16 cellular contexts compared by ENCODE assay signal in genomic region chr12:95607642-95608041, GRCh38. TPM values are rescaled to one million over a fixed set of nuclear protein-coding genes. Genes with fewer than 3 reads are reported as not detected.
DNase-seq lines count a peak whose midpoint lies in the region; ATAC-seq, FAIRE-seq and TF ChIP-seq lines count a peak whose summit lies in the region.
"Had no signal": no experiment of that assay in that cellular context is flagged by ENCODE, and none has a peak within 500 bp of the region (broad histone marks: within the 10 kb centered on the region; RNA-seq: fewer than 3 reads in every experiment).

No MANE protein-coding gene starts in this region.

- CTCF ChIA-PET in GM10248 (lab: Yijun Ruan, JAX): no interaction called here
- CTCF ChIA-PET in activated CD8-positive, alpha-beta T cell treated with anti-CD3 and anti-CD28 coated beads for 36 hours (lab: Charles Lee): no interaction called here

- H2BK5ac ChIP-seq in mesendoderm (ENCODE audit: low read length): no peak overlapping the region

- no peak overlapping the region for H3K4me3 Mint-ChIP-seq in GM23338
- no peak overlapping the region for H3K4me3 Mint-ChIP-seq in astrocyte (ENCODE audit: unreplicated experiment)
- H3K4me3 Mint-ChIP-seq in activated CD8-positive, alpha-beta T cell treated with anti-CD3 and anti-CD28 coated beads for 36 hours: no peak overlapping the region
- H3K4me3 Mint-ChIP-seq: activated CD4-positive, alpha-beta T cell treated with anti-CD3 and anti-CD28 coated beads, Interleukin-2, amount 10 ng/mL, durations not matched to agents 24 days and 14 days; activated T-cell treated with anti-CD3 and anti-CD28 coated beads, Interleukin-2, amount 50 U/mL, for 4 hours; HFFc6; memory B cell had no signal

- intact Hi-C loops in activated CD8-positive, alpha-beta T cell treated with anti-CD3 and anti-CD28 coated beads for 36 hours (cut with micrococcal nuclease): no loop called here

- no peaks in the 10 kb centered on the region for H3K27me3 ChIP-seq in GM23338 (ENCODE audit: insufficient read depth)
- no peaks in the 10 kb centered on the region for H3K27me3 ChIP-seq in astrocyte (ENCODE audit: insufficient read depth, low read length)
- no peaks in the 10 kb centered on the region for H3K27me3 ChIP-seq in mesendoderm (ENCODE audit: insufficient read depth, low read length, poor library complexity)
- H3K27me3 ChIP-seq in MG63: no peaks in the 10 kb centered on the region
- H3K27me3 ChIP-seq: colonic mucosa, thyroid gland had no signal

- H2BK120ac ChIP-seq in mesendoderm (ENCODE audit: low read depth, low read length): no peak overlapping the region

- no peak overlapping the region for H4K5ac ChIP-seq in mesendoderm (ENCODE audit: low read length)

- H3K9me3 Mint-ChIP-seq in GM23338 (no peaks in the 10 kb centered on the region), astrocyte (ENCODE audit: unreplicated experiment) (no peaks in the 10 kb centered on the region)
- H3K9me3 Mint-ChIP-seq in activated CD8-positive, alpha-beta T cell treated with anti-CD3 and anti-CD28 coated beads for 36 hours: no peaks in the 10 kb centered on the region
- H3K9me3 Mint-ChIP-seq: activated CD4-positive, alpha-beta T cell treated with anti-CD3 and anti-CD28 coated beads, Interleukin-2, amount 10 ng/mL, durations not matched to agents 24 days and 14 days; activated T-cell treated with anti-CD3 and anti-CD28 coated beads, Interleukin-2, amount 50 U/mL, for 4 hours; memory B cell had no signal

- H3K27ac Mint-ChIP-seq in GM23338 (no peak overlapping the region), astrocyte (ENCODE audit: unreplicated experiment) (no peak overlapping the region)
- H3K27ac Mint-ChIP-seq in activated CD8-positive, alpha-beta T cell treated with anti-CD3 and anti-CD28 coated beads for 36 hours: no peak overlapping the region
- H3K27ac Mint-ChIP-seq: activated CD4-positive, alpha-beta T cell treated with anti-CD3 and anti-CD28 coated beads, Interleukin-2, amount 10 ng/mL, durations not matched to agents 24 days and 14 days; memory B cell had no signal

- H3K4ac ChIP-seq in mesendoderm (ENCODE audit: low read depth, low read length): no peak overlapping the region

- no peak overlapping the region for H2BK15ac ChIP-seq in mesendoderm (replicated peaks; ENCODE audit: low read depth)

- TF ChIP-seq CTCF in GM23338 (conservative IDR thresholded peaks at IDR 0.05; ENCODE audit: low read depth in 2 of 2) (no peak), astrocyte (IDR thresholded peaks at IDR 0.05; ENCODE audit: insufficient read depth, low read depth, low read length) (no peak), GM10248 (IDR thresholded peaks at IDR 0.05; ENCODE audit: control extremely low read depth, extremely low read depth, low read depth, missing control alignments) (no peak)
- no peak for TF ChIP-seq CTCF in activated CD8-positive, alpha-beta T cell treated with anti-CD3 and anti-CD28 coated beads for 36 hours (IDR thresholded peaks at IDR 0.05)

- H3K27me3 Mint-ChIP-seq in GM23338 (ENCODE audit: insufficient read depth, low read depth, poor library complexity): peaks cover 11% of the 10 kb centered on the region
- no peaks in the 10 kb centered on the region for H3K27me3 Mint-ChIP-seq in astrocyte (ENCODE audit: low read depth, unreplicated experiment)
- H3K27me3 Mint-ChIP-seq in activated CD8-positive, alpha-beta T cell treated with anti-CD3 and anti-CD28 coated beads for 36 hours: no peaks in the 10 kb centered on the region

- no peaks in the 10 kb centered on the region for H3K79me1 ChIP-seq in mesendoderm (ENCODE audit: low read length)

- H3K79me2 ChIP-seq in GM23338 (replicated peaks; ENCODE audit: insufficient read depth) (no peaks in the 10 kb centered on the region), astrocyte (ENCODE audit: insufficient read depth, low read length) (no peaks in the 10 kb centered on the region), mesendoderm (ENCODE audit: control insufficient read depth, insufficient read depth, low read length) (no peaks in the 10 kb centered on the region)

- no peak overlapping the region for H3K18ac ChIP-seq in mesendoderm (ENCODE audit: low read length)

- DNase-seq in GM23338 (ENCODE audit: low spot score) (no peak), NCI-H2029 (lab: John Stamatoyannopoulos, UW) (peak; percentile 78), astrocyte (ENCODE audit: low read depth) (no peak), mesendoderm (no peak), GM10248 (ENCODE audit: extremely low spot score) (no peak), MG63 (no peak)
- DNase-seq in activated CD4-positive, CD25-positive, alpha-beta regulatory T cell treated with anti-CD3 and anti-CD28 coated beads, Interleukin-2, amount 50 U/mL, for 72 hours: no peak
- DNase-seq in activated CD8-positive, alpha-beta T cell treated with anti-CD3 and anti-CD28 coated beads for 36 hours: no peak
- DNase-seq: activated CD4-positive, alpha-beta T cell treated with anti-CD3 and anti-CD28 coated beads, Interleukin-2, amount 10 ng/mL, durations not matched to agents 24 days and 14 days; activated T-cell treated with anti-CD3 and anti-CD28 coated beads, Interleukin-2, amount 50 U/mL, for 4 hours; T-helper 2 cell had no signal

- no peak overlapping the region for H2AK5ac ChIP-seq in mesendoderm (ENCODE audit: low read length)

- POLR2A ChIA-PET in GM10248 (lab: Yijun Ruan, JAX): no interaction called here
- POLR2A ChIA-PET in activated CD8-positive, alpha-beta T cell treated with anti-CD3 and anti-CD28 coated beads for 36 hours (lab: Charles Lee): no interaction called here

- H3K56ac ChIP-seq in mesendoderm (ENCODE audit: low read length): no peak overlapping the region

- no peaks in the 10 kb centered on the region for H3K36me3 ChIP-seq in GM23338 (ENCODE audit: insufficient read depth)
- no peaks in the 10 kb centered on the region for H3K36me3 ChIP-seq in astrocyte (ENCODE audit: insufficient read depth, low read length)
- H3K36me3 ChIP-seq in mesendoderm (ENCODE audit: control insufficient read depth, insufficient read depth, low read length): no peaks in the 10 kb centered on the region
- H3K36me3 ChIP-seq in MG63: no peaks in the 10 kb centered on the region
- H3K36me3 ChIP-seq: colonic mucosa, thyroid gland had no signal

- H3K27ac ChIP-seq in GM23338 (ENCODE audit: low read depth) (peak overlapping the region; percentile 76), astrocyte (ENCODE audit: low read depth, low read length) (peak overlapping the region; percentile 79), mesendoderm (ENCODE audit: low read depth, low read length) (no peak overlapping the region)
- H3K27ac ChIP-seq: colonic mucosa, PC-9 had no signal

- H3K36me3 Mint-ChIP-seq in GM23338 (ENCODE audit: low read depth) (0 out of 3 replicates have a peak, but pooled peaks cover 2% of the 10 kb centered on the region), astrocyte (ENCODE audit: low read depth, unreplicated experiment) (no peaks in the 10 kb centered on the region)
- no peaks in the 10 kb centered on the region for H3K36me3 Mint-ChIP-seq in activated CD8-positive, alpha-beta T cell treated with anti-CD3 and anti-CD28 coated beads for 36 hours (ENCODE audit: low read depth)
- H3K36me3 Mint-ChIP-seq: memory B cell had no signal

- FAIRE-seq in astrocyte (lab: Jason Lieb, UNC): no peak

- H3K9me3 ChIP-seq in astrocyte (ENCODE audit: insufficient read depth, low read depth, low read length): no peaks in the 10 kb centered on the region
- no peaks in the 10 kb centered on the region for H3K9me3 ChIP-seq in MG63
- H3K9me3 ChIP-seq: colonic mucosa, thyroid gland had no signal

- no peak overlapping the region for H2AFZ ChIP-seq in GM23338
- no peak overlapping the region for H2AFZ ChIP-seq in astrocyte (ENCODE audit: low read depth, low read length)
- H2AFZ ChIP-seq: PC-9 had no signal

- H3K4me3 ChIP-seq in GM23338 (peak overlapping the region; percentile 8; the same call in 1 of the 2 replicates), astrocyte (ENCODE audit: insufficient read depth, low read depth, low read length) (no peak overlapping the region), mesendoderm (ENCODE audit: low read length) (no peak overlapping the region), MG63 (no peak overlapping the region)
- H3K4me3 ChIP-seq: colonic mucosa, PC-9, thyroid gland had no signal

- peaks cover 56% of the 10 kb centered on the region for H3K4me1 ChIP-seq in GM23338 (ENCODE audit: insufficient read depth)
- H3K4me1 ChIP-seq in astrocyte (ENCODE audit: insufficient read depth, low read length): peaks cover 34% of the 10 kb centered on the region
- no peaks in the 10 kb centered on the region for H3K4me1 ChIP-seq in mesendoderm (ENCODE audit: control insufficient read depth, low read depth, low read length)
- H3K4me1 ChIP-seq: colonic mucosa had no signal

- H3K4me1 Mint-ChIP-seq in GM23338 (peaks cover 41% of the 10 kb centered on the region), astrocyte (ENCODE audit: low read depth, unreplicated experiment) (peaks cover 7% of the 10 kb centered on the region)
- H3K4me1 Mint-ChIP-seq in activated CD8-positive, alpha-beta T cell treated with anti-CD3 and anti-CD28 coated beads for 36 hours (ENCODE audit: low read depth): no peaks in the 10 kb centered on the region
- H3K4me1 Mint-ChIP-seq: activated CD4-positive, alpha-beta T cell treated with anti-CD3 and anti-CD28 coated beads, Interleukin-2, amount 10 ng/mL, durations not matched to agents 24 days and 14 days; memory B cell had no signal

- H4K8ac ChIP-seq in mesendoderm (ENCODE audit: low read depth, low read length): peak overlapping the region; percentile 29

- H3K9ac ChIP-seq in astrocyte (ENCODE audit: low read length) (no peak overlapping the region), mesendoderm (ENCODE audit: low read length) (no peak overlapping the region)

- no peak overlapping the region for H3K23ac ChIP-seq in mesendoderm (ENCODE audit: low read length)

- no peaks in the 10 kb centered on the region for H3K9me2 ChIP-seq in GM23338 (ENCODE audit: insufficient read depth)

- WGBS in mesendoderm (ENCODE audit: extremely low coverage, insufficient coverage, low lambda C conversion rate): no CpG with 5 or more reads among the region's 4 CpGs

- peaks cover 7% of the 10 kb centered on the region; the same call in 1 of the 2 replicates for H3F3A ChIP-seq in GM23338 (replicated peaks; ENCODE audit: low read depth)

- H3K4me2 ChIP-seq in GM23338 (peak overlapping the region; percentile 58), astrocyte (ENCODE audit: low read length) (no peak overlapping the region), mesendoderm (ENCODE audit: low read length) (no peak overlapping the region)
- H3K4me2 ChIP-seq: PC-9 had no signal

- H4K20me1 ChIP-seq in GM23338 (replicated peaks; ENCODE audit: insufficient read depth) (no peaks in the 10 kb centered on the region), astrocyte (ENCODE audit: insufficient read depth, low read length) (no peaks in the 10 kb centered on the region)

- ATAC-seq in GM23338: peak; percentile 24
- ATAC-seq in activated CD8-positive, alpha-beta T cell treated with anti-CD3 and anti-CD28 coated beads for 36 hours: no peak
- ATAC-seq: activated T-cell treated with anti-CD3 and anti-CD28 coated beads, Interleukin-2, amount 50 U/mL, for 4 hours had no signal

RNA-seq across cellular contexts. Expression of gene USP44, which starts 56.4 kb away (rescaled TPM):
- total RNA-seq in GM23338 (2014; rRNA removed; shearing (Covaris generic)): 243 and 248 TPM in 2 replicates
- polyA plus RNA-seq in GM23338 (2016; fragmentation: Nextera tagmentation; extraction: Ambion mirVana): 193 and 235 TPM in 2 replicates
- total RNA-seq in astrocyte: 4.3 and 5.4 TPM in 2 replicates
- 25.0 TPM for polyA plus RNA-seq in mesendoderm (2013, experiment 1 of 2)
- polyA plus RNA-seq in mesendoderm (2013, experiment 2 of 2): 27.8 TPM
- total RNA-seq in MG63 (2014; rRNA removed; shearing (Covaris generic); ENCODE audit: low replicate concordance): 0.27 TPM in 1 of 2 replicates, not detected in the other
- 10 to 100 TPM; 15.2 to 15.5 TPM for total RNA-seq in activated CD8-positive, alpha-beta T cell treated with anti-CD3 and anti-CD28 coated beads for 36 hours
- total RNA-seq: HFFc6 had no signal

Comparison
In these comparisons a context has a peak if more than half of its experiments do, and no peak if none do; other contexts are left out.
1. RNA of gene USP44, which starts 56.4 kb away (total RNA-seq): 243 to 248 TPM in GM23338; 15.2 to 15.5 TPM in activated CD8-positive, alpha-beta T cell treated with anti-CD3 and anti-CD28 coated beads for 36 hours, 4.3 to 5.4 TPM in astrocyte and 0.27 TPM in MG63; every median in the first group is over 10 times any median in the second.